In genomic region chr15:75203017-75203907, GRCh38 we compare ENCODE assay signal across 7 cellular contexts. TPM values are rescaled to one million over a fixed set of nuclear protein-coding genes. Genes with fewer than 3 reads are reported as not detected.
DNase-seq lines count a peak whose midpoint lies in the region; ATAC-seq, FAIRE-seq and TF ChIP-seq lines count a peak whose summit lies in the region.

No MANE protein-coding gene starts in this region.

- H3K9me3 Mint-ChIP-seq in HFFc6 (no peaks in the 10 kb centered on the region), WTC11 (no peaks in the 10 kb centered on the region), glutamatergic neuron (ENCODE audit: unreplicated experiment) (peaks cover 11% of the 10 kb centered on the region)

- H3K27me3 Mint-ChIP-seq in HFFc6 (ENCODE audit: insufficient read depth) = peaks cover 2% of the 10 kb centered on the region
- 0 out of 2 replicates have a peak, but pooled peaks cover 2% of the 10 kb centered on the region for H3K27me3 Mint-ChIP-seq in WTC11 (ENCODE audit: low read depth)
- peaks cover 14% of the 10 kb centered on the region for H3K27me3 Mint-ChIP-seq in glutamatergic neuron (ENCODE audit: unreplicated experiment)

- H3K27me3 ChIP-seq in small intestine (ENCODE audit: control insufficient read depth in 2 of 2, insufficient read depth in 2 of 2, low read length in 2 of 2) = no peaks in the 10 kb centered on the region

- peak; percentile 3 for DNase-seq in HFFc6
- no peak for DNase-seq in WTC11 (ENCODE audit: low spot score)
- DNase-seq in glutamatergic neuron = no peak
- DNase-seq in small intestine = peak; percentile 25
- no peak for DNase-seq in SKM-1 (lab: John Stamatoyannopoulos, UW; ENCODE audit: unreplicated experiment)
- DNase-seq in GM12891 (ENCODE audit: insufficient read length, low spot score) = no peak
- DNase-seq in iPS-NIHi7 (ENCODE audit: extremely low spot score) = no peak

- H3K36me3 ChIP-seq in small intestine (ENCODE audit: control insufficient read depth in 2 of 2, insufficient read depth in 2 of 2, low read length in 2 of 2) = peaks cover 3 to 6% of the 10 kb centered on the region in 2 donors

- H3K9me3 ChIP-seq in small intestine (ENCODE audit: control insufficient read depth, low read depth) = no peaks in the 10 kb centered on the region

- H3K4me3 ChIP-seq in small intestine (ENCODE audit: low read depth in 1 of 2, low read length in 2 of 2) = peak overlapping the region; percentile 87 to 93

- H3K4me1 ChIP-seq in small intestine (ENCODE audit: control insufficient read depth in 2 of 2, insufficient read depth in 1 of 2, low read depth in 1 of 2, low read length in 1 of 2) = peaks cover 2 to 13% of the 10 kb centered on the region in 2 donors

- TF ChIP-seq POLR2A in GM12891 (IDR thresholded peaks at IDR 0.05; ENCODE audit: low read depth, low read length) = no peak; the same call in 1 of the 2 replicates

- no peak for ATAC-seq in WTC11

- H3K27ac Mint-ChIP-seq in HFFc6 (peak overlapping the region; percentile 89), WTC11 (no peak overlapping the region), glutamatergic neuron (ENCODE audit: unreplicated experiment) (no peak overlapping the region)

- peak overlapping the region; percentile 90 for H3K4me3 Mint-ChIP-seq in HFFc6
- peak overlapping the region; percentile 87 for H3K4me3 Mint-ChIP-seq in WTC11
- H3K4me3 Mint-ChIP-seq in glutamatergic neuron (ENCODE audit: unreplicated experiment) = peak overlapping the region; percentile 77

- peak overlapping the region; percentile 91 to 94 for H3K27ac ChIP-seq in small intestine (ENCODE audit: low read depth in 1 of 2, low read length in 1 of 2)

- no peaks in the 10 kb centered on the region for H3K36me3 Mint-ChIP-seq in HFFc6 (ENCODE audit: low read depth)
- peaks cover 12% of the 10 kb centered on the region; the same call in 1 of the 2 replicates for H3K36me3 Mint-ChIP-seq in WTC11
- H3K36me3 Mint-ChIP-seq in glutamatergic neuron (ENCODE audit: unreplicated experiment) = no peaks in the 10 kb centered on the region

- CTCF ChIA-PET in WTC11 (lab: Charles Lee) = interaction anchor here (0.5 to 2.8 kb wide), 14 partner anchors 9 to 680 kb away, joined by 3 to 33 read pairs (median 6); partner anchors contain the start of genes MAN2C1 and PPCDC

- whole genome bisulfite sequencing in small intestine, 3 donors = 6 to 9% (median 7%) methylated on average over 18 of the region's 18 CpGs

- POLR2A ChIA-PET in WTC11 (lab: Charles Lee) = interaction anchor here (0.6 to 0.9 kb wide), 2 partner anchors 96 to 174 kb away, joined by 3 to 6 read pairs; no protein-coding TSS in a partner anchor

- H3K4me1 Mint-ChIP-seq in HFFc6 (ENCODE audit: low read depth) = peaks cover 30% of the 10 kb centered on the region
- peaks cover 52% of the 10 kb centered on the region for H3K4me1 Mint-ChIP-seq in WTC11
- H3K4me1 Mint-ChIP-seq in glutamatergic neuron (ENCODE audit: low read depth, unreplicated experiment) = peaks cover 10% of the 10 kb centered on the region

- no peak; the same call in 1 of the 2 replicates for TF ChIP-seq CTCF in HFFc6 (IDR thresholded peaks at IDR 0.05)
- TF ChIP-seq CTCF in WTC11 (IDR thresholded peaks at IDR 0.05) = no peak
- no peak for TF ChIP-seq CTCF in glutamatergic neuron (IDR thresholded peaks at IDR 0.05; ENCODE audit: partially characterized antibody, unreplicated experiment)

- FAIRE-seq in small intestine (lab: Jason Lieb, UNC) = no peak
- no peak for FAIRE-seq in GM12891 (lab: Jason Lieb, UNC)

TF ChIP-seq in WTC11, 78 proteins besides CTCF, POLR2A, EP300 and RAD21:
- TF ChIP-seq IRF2 (CRISPR knock-in tag; IDR thresholded peaks at IDR 0.05; ENCODE audit: borderline replicate concordance, low read depth) (no peak), FOXP1 (CRISPR knock-in tag; IDR thresholded peaks at IDR 0.05; ENCODE audit: borderline replicate concordance) (0 out of 2 replicates have a peak, but pooled peaks have one; percentile 1)
TF ChIP-seq in WTC11: peak in this region for 1.

TF ChIP-seq in GM12891, 5 proteins besides CTCF, POLR2A, EP300 and RAD21:
- TF ChIP-seq POU2F2 (IDR thresholded peaks at IDR 0.05; ENCODE audit: low read depth, low read length) = no peak
- TF ChIP-seq POLR2AphosphoS5 (IDR thresholded peaks at IDR 0.05; ENCODE audit: low read depth, low read length) = no peak; the same call in 1 of the 2 replicates
- TF ChIP-seq TAF1 (IDR thresholded peaks at IDR 0.05; ENCODE audit: low read depth, low read length) = no peak
- no peak for TF ChIP-seq PAX5 (IDR thresholded peaks at IDR 0.05; ENCODE audit: insufficient read depth, low read length, severe bottlenecking)
- TF ChIP-seq SPI1 (IDR thresholded peaks at IDR 0.05; ENCODE audit: low read depth, low read length) = no peak
TF ChIP-seq in GM12891: peak in this region for 0.

RNA-seq across cellular contexts. Expression of gene C15orf39, which starts 1.6 kb away (rescaled TPM):
- 10 to 100 TPM in 5 of 6 experiments, 1 to 10 TPM in 1; 8.8 to 14.8 (median 12.0) TPM for total RNA-seq in HFFc6 (2021; fragmentation: NEBNext Ultra II Directional; extraction: Animal tissue kit (Norgen Biotek cat#: 25700))
- total RNA-seq in WTC11 (2021) = 39.9 to 52.8 TPM (median 41.6 TPM) in 3 replicates
- total RNA-seq in glutamatergic neuron (ENCODE audit: unreplicated experiment) = 9.0 TPM
- polyA plus RNA-seq in small intestine = 10 to 100 TPM in 1 of 3 donors, 1 to 10 TPM in 2; 6.5 to 16.9 (median 6.9) TPM
- polyA plus RNA-seq in GM12891 (2012; ENCODE audit: low read depth, missing spikeins) = 41.0 TPM

RNA-seq across cellular contexts. Expression of gene GOLGA6C, which starts 54.9 kb away (rescaled TPM):
- total RNA-seq in HFFc6 (2021; fragmentation: NEBNext Ultra II Directional; extraction: Animal tissue kit (Norgen Biotek cat#: 25700)) = not detected
- 0.52 to 0.60 TPM (median 0.55 TPM) in 3 replicates for total RNA-seq in WTC11 (2021)
- not detected for total RNA-seq in glutamatergic neuron (ENCODE audit: unreplicated experiment)
- polyA plus RNA-seq in small intestine = not detected
- not detected for polyA plus RNA-seq in GM12891 (2012; ENCODE audit: low read depth, missing spikeins)

Comparison
In these comparisons a context has a peak if more than half of its experiments do, and no peak if none do; other contexts are left out.
1. DNase-seq: peak in HFFc6 (single experiment) and small intestine (single experiment); none in WTC11 (single experiment), glutamatergic neuron (single experiment), SKM-1 (single experiment), GM12891 (single experiment) and iPS-NIHi7 (single experiment).
2. Peak in every context shown above with its lines, with median percentiles within 50 percentile points of each other: H3K4me3 Mint-ChIP-seq.